Comparison of ENCODE assay signal across 12 cellular contexts in the genomic region with DNA sequence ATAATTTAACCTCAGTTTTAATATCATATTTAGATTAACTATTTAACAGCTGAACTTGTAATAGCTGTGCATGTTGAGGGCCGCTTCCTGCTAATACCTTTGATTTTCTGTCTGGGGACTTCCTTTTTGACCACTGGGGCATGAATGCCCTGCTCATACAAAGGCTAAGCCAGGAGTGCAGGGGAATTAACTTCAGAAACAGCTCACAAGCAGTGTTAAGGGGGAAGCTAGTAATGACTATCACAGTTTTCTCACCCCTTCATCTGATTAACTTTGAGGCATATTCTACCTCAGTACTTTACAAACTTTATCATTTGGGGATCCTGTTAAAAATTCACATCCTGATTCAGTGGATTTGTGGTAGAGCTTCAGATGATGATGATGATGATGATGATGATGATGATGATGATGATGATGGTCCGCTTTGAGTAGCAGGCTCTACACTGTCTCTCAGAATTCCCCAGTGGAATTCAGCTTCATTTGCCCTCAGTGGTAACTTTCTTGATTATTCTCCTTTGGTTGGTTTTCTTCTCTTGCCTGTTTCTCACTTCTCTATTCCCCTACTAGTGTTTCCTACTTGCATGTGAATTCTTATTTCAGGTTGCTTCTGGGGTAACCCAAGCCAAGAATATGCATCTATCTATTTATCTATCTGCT.
DNase-seq lines count a peak whose midpoint lies in the region; ATAC-seq and TF ChIP-seq lines count a peak whose summit lies in the region.
"Had no signal": no experiment of that assay in that cellular context is flagged by ENCODE, and none has a peak within 500 bp of the region (broad histone marks: within the 10 kb centered on the region; RNA-seq: fewer than 3 reads in every experiment).

No MANE protein-coding gene starts in this region.

- no peak overlapping the region for H3K9ac ChIP-seq in BLaER1

- peak overlapping the region; percentile 67 for H3K4me2 ChIP-seq in BLaER1

- H3K36me3 ChIP-seq in BLaER1 (no peaks in the 10 kb centered on the region), right atrium auricular region (no peaks in the 10 kb centered on the region)

- no peaks in the 10 kb centered on the region for H4K20me1 ChIP-seq in BLaER1

- H3K4me3 ChIP-seq in BLaER1 (no peak overlapping the region), right atrium auricular region (no peak overlapping the region)

- H3K27ac ChIP-seq in BLaER1 (no peak overlapping the region), right atrium auricular region (no peak overlapping the region)
- H3K27ac ChIP-seq: HL-60 had no signal

- peak; percentile 59 for ATAC-seq in GM18858 (IDR thresholded peaks at IDR 0.05; ENCODE audit: unreplicated experiment)
- peak; percentile 39 for ATAC-seq in HG02623 (IDR thresholded peaks at IDR 0.05; ENCODE audit: unreplicated experiment)
- ATAC-seq in GM18873 (IDR thresholded peaks at IDR 0.05; ENCODE audit: low FRiP score, unreplicated experiment): no peak

- H3K9me3 ChIP-seq in BLaER1: 0 out of 2 replicates have a peak, but pooled peaks cover 6% of the 10 kb centered on the region
- no peaks in the 10 kb centered on the region for H3K9me3 ChIP-seq in right atrium auricular region

- H3K27me3 ChIP-seq in BLaER1 (no peaks in the 10 kb centered on the region), right atrium auricular region (no peaks in the 10 kb centered on the region)

- in situ Hi-C loops in KBM-7 (cut with MboI; ENCODE audit: low pct_unique_long_range_greater_than_20kb, low sequenced_read_pairs): no loop called here

- H3K4me1 ChIP-seq in BLaER1: peaks cover 32% of the 10 kb centered on the region
- H3K4me1 ChIP-seq in right atrium auricular region: no peaks in the 10 kb centered on the region

- TF ChIP-seq CTCF in right atrium auricular region (IDR thresholded peaks at IDR 0.05): no peak

- DNase-seq in KBM-7: peak; percentile 35
- no peak for DNase-seq in right atrium auricular region (ENCODE audit: low spot score)
- DNase-seq in iPS-NIHi11 (ENCODE audit: low spot score): no peak
- no peak for DNase-seq in RPMI8226
- DNase-seq: activated CD4-positive, alpha-beta T cell treated with anti-CD3 and anti-CD28 coated beads, Interleukin-2, amount 50 U/mL, for 4 hours; islet precursor cell; NCI-H69 had no signal
